In genomic region chr4:79241846-79242245, GRCh38 we compare ENCODE assay signal across 11 cellular contexts.
DNase-seq lines count a peak whose midpoint lies in the region; ATAC-seq and TF ChIP-seq lines count a peak whose summit lies in the region.
"Had no signal": no experiment of that assay in that cellular context is flagged by ENCODE, and none has a peak within 500 bp of the region (broad histone marks: within the 10 kb centered on the region; RNA-seq: fewer than 3 reads in every experiment).

No MANE protein-coding gene starts in this region.

- intact Hi-C loops in psoas muscle (cut with DNase I), result no loop called here

- peaks cover 2% of the 10 kb centered on the region for H3K27me3 Mint-ChIP-seq in activated CD4-positive, alpha-beta T cell treated with anti-CD3 and anti-CD28 coated beads, Interleukin-2, amount 10 ng/mL, durations not matched to agents 7 days and 5 days

- H3K9me2 ChIP-seq in GM23248 (ENCODE audit: insufficient read depth), result no peaks in the 10 kb centered on the region

- H3K4me3 Mint-ChIP-seq in activated CD4-positive, alpha-beta T cell treated with anti-CD3 and anti-CD28 coated beads, Interleukin-2, amount 10 ng/mL, durations not matched to agents 7 days and 5 days, result no peak overlapping the region

- H3K9ac ChIP-seq in GM23248 (no peak overlapping the region), fibroblast of lung (ENCODE audit: insufficient read depth, low read length) (no peak overlapping the region)

- H3K4me1 ChIP-seq in GM23248 (ENCODE audit: insufficient read depth) (no peaks in the 10 kb centered on the region), fibroblast of lung (ENCODE audit: control insufficient read depth, extremely low read depth, insufficient read depth, low read length) (no peaks in the 10 kb centered on the region), psoas muscle (no peaks in the 10 kb centered on the region)

- no peak for ATAC-seq in psoas muscle

- H4K20me1 ChIP-seq in GM23248 (ENCODE audit: insufficient read depth) (no peaks in the 10 kb centered on the region), fibroblast of lung (ENCODE audit: control insufficient read depth, extremely low read depth, insufficient read depth, low read length) (no peaks in the 10 kb centered on the region)

- 2% methylated on average over 3 of the region's 3 CpGs for WGBS in GM23248 (ENCODE audit: low coverage in 1 of 2, low lambda C conversion rate in 2 of 2, missing lambda C conversion rate in 2 of 2), 2 experiments
- WGBS in psoas muscle, 3 donors, result 34 to 50% (median 38%) methylated on average over 3 of the region's 3 CpGs

- no peaks in the 10 kb centered on the region for H3K36me3 Mint-ChIP-seq in activated CD4-positive, alpha-beta T cell treated with anti-CD3 and anti-CD28 coated beads, Interleukin-2, amount 10 ng/mL, durations not matched to agents 7 days and 5 days (ENCODE audit: low read depth)

- peak; percentile 4 for DNase-seq in AG04449 (ENCODE audit: low read depth, low spot score)
- peak; percentile 64 for DNase-seq in GM23248
- DNase-seq in NCI-H69 (lab: John Stamatoyannopoulos, UW), result peak; percentile 65
- peak; percentile 39 to 72 for DNase-seq in fibroblast of lung (ENCODE audit: low read depth in 2 of 2)
- DNase-seq in globus pallidus (ENCODE audit: low spot score), result no peak
- no peak for DNase-seq in middle frontal gyrus (ENCODE audit: extremely low spot score, low spot score)
- DNase-seq in psoas muscle, result no peak
- no peak for DNase-seq in activated CD4-positive, alpha-beta T cell treated with anti-CD3 and anti-CD28 coated beads, Interleukin-2, amount 10 ng/mL, durations not matched to agents 7 days and 5 days
- DNase-seq: activated CD4-positive, CD25-positive, alpha-beta regulatory T cell treated with anti-CD3 and anti-CD28 coated beads, Interleukin-2, amount 50 U/mL, for 72 hours; Calu3; NCI-H1105 treated with DMSO at 0.1 percent for 48 hours had no signal

- no peak overlapping the region for H3K4me2 ChIP-seq in GM23248 (ENCODE audit: unreplicated experiment)
- H3K4me2 ChIP-seq in fibroblast of lung (ENCODE audit: extremely low read depth, insufficient read depth, low read length), result no peak overlapping the region

- no peak overlapping the region for H3K27ac Mint-ChIP-seq in activated CD4-positive, alpha-beta T cell treated with anti-CD3 and anti-CD28 coated beads, Interleukin-2, amount 10 ng/mL, durations not matched to agents 7 days and 5 days

- H3K4me3 ChIP-seq in AG04449 (ENCODE audit: low read depth, low read length) (no peak overlapping the region), GM23248 (no peak overlapping the region), fibroblast of lung (replicated peaks in 1 of 4; ENCODE audit: control extremely low read depth in 1 of 4, insufficient read depth in 1 of 4, low read depth in 3 of 4, low read length in 4 of 4) (no peak overlapping the region), psoas muscle (no peak overlapping the region)

- H3K9me3 Mint-ChIP-seq in activated CD4-positive, alpha-beta T cell treated with anti-CD3 and anti-CD28 coated beads, Interleukin-2, amount 10 ng/mL, durations not matched to agents 7 days and 5 days, result peaks cover 3% of the 10 kb centered on the region

- H3K27me3 ChIP-seq in GM23248 (replicated peaks; ENCODE audit: insufficient read depth), result no peaks in the 10 kb centered on the region
- H3K27me3 ChIP-seq in fibroblast of lung (ENCODE audit: control insufficient read depth, insufficient read depth, low read length), result no peaks in the 10 kb centered on the region
- H3K27me3 ChIP-seq in psoas muscle (ENCODE audit: insufficient read depth in 3 of 3, low read length in 2 of 3), result no peaks in the 10 kb centered on the region

- H3F3A ChIP-seq in GM23248 (ENCODE audit: insufficient read depth), result no peaks in the 10 kb centered on the region

- H3K4me1 Mint-ChIP-seq in activated CD4-positive, alpha-beta T cell treated with anti-CD3 and anti-CD28 coated beads, Interleukin-2, amount 10 ng/mL, durations not matched to agents 7 days and 5 days, result no peaks in the 10 kb centered on the region

- H3K27ac ChIP-seq in GM23248 (no peak overlapping the region), fibroblast of lung (ENCODE audit: insufficient read depth, low read length) (no peak overlapping the region), psoas muscle (no peak overlapping the region)

- in situ Hi-C loops in GM23248 (cut with MboI), result no loop called here

- TF ChIP-seq CTCF in AG04449 (IDR thresholded peaks at IDR 0.05; ENCODE audit: insufficient read depth, low read length, missing control alignments), result no peak
- peak in 1 of 2 donors; percentile 27 for TF ChIP-seq CTCF in fibroblast of lung (conservative IDR thresholded peaks at IDR 0.05 in 1 of 2, IDR thresholded peaks at IDR 0.05 in 1 of 2; ENCODE audit: low read depth in 1 of 2, low read length in 2 of 2)
- no peak for TF ChIP-seq CTCF in psoas muscle (IDR thresholded peaks at IDR 0.05)

- H2AFZ ChIP-seq in GM23248, result no peak overlapping the region
- H2AFZ ChIP-seq in fibroblast of lung (ENCODE audit: low read length), result no peak overlapping the region

- POLR2A ChIA-PET in AG04449 (lab: Yijun Ruan, JAX), result no interaction called here
- POLR2A ChIA-PET in activated CD4-positive, alpha-beta T cell treated with anti-CD3 and anti-CD28 coated beads, Interleukin-2, amount 10 ng/mL, durations not matched to agents 7 days and 5 days (lab: Charles Lee), result no interaction called here

- CTCF ChIA-PET in AG04449 (lab: Yijun Ruan, JAX), result interaction anchor here (1.2 kb wide), 1 partner anchor 23 kb away, joined by 3 read pairs; no protein-coding TSS in a partner anchor
- CTCF ChIA-PET in activated CD4-positive, alpha-beta T cell treated with anti-CD3 and anti-CD28 coated beads, Interleukin-2, amount 10 ng/mL, durations not matched to agents 7 days and 5 days (lab: Charles Lee), result no interaction called here

- H3K36me3 ChIP-seq in GM23248 (ENCODE audit: low read depth) (no peaks in the 10 kb centered on the region), fibroblast of lung (ENCODE audit: control insufficient read depth, insufficient read depth, low read length) (no peaks in the 10 kb centered on the region), psoas muscle (ENCODE audit: insufficient read depth in 1 of 2, low read depth in 1 of 2) (no peaks in the 10 kb centered on the region)

- H3K79me2 ChIP-seq in GM23248 (ENCODE audit: insufficient read depth), result no peaks in the 10 kb centered on the region
- H3K79me2 ChIP-seq in fibroblast of lung (ENCODE audit: control insufficient read depth, insufficient read depth, low read length), result no peaks in the 10 kb centered on the region

- no peaks in the 10 kb centered on the region for H3K9me3 ChIP-seq in GM23248 (ENCODE audit: low read depth)
- H3K9me3 ChIP-seq in fibroblast of lung (ENCODE audit: control insufficient read depth, insufficient read depth, low read depth, low read length), result no peaks in the 10 kb centered on the region
- no peaks in the 10 kb centered on the region for H3K9me3 ChIP-seq in psoas muscle

Comparison
In these comparisons a context has a peak if more than half of its experiments do, and no peak if none do; other contexts are left out.
1. DNase-seq: peak in AG04449 (single experiment), GM23248 (single experiment), NCI-H69 (single experiment) and fibroblast of lung (2 of 2); none in globus pallidus (single experiment), middle frontal gyrus (single experiment), psoas muscle (0 of 2) and activated CD4-positive, alpha-beta T cell treated with anti-CD3 and anti-CD28 coated beads, Interleukin-2, amount 10 ng/mL, durations not matched to agents 7 days and 5 days (single experiment).